24 cellular contexts compared by ENCODE assay signal in the genomic region with DNA sequence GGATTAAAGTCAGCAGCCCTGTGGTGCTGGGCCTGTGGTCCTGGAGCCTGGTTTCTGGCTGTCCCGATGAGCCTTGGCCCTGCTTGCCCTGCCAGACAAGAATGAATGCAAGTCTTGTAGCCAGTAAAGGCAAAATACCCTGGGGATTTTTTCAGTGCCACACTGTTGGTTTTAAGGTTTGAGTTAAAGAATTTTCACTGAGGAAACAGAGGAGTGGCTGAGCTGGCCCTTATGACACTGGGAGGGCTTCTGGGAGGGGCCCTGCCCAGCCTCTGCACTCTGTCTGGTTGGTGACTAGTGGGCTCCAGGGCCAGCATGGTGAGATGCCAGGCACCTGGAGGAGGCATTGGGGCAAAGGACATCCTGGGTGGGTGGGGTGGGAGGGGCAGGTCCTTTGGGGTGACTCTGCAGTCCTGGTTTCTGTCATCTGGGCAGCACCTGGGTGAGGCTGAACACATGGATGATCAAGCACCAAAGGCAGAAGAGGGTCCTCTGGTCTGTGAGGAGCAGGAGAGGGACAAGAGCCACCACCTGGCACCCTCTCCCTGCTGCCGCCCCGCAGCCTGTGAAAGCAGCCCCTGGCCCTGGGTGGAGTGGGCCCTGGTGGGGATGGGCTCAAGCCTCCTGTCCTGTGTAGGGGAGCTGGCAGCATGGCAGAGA. TPM values are rescaled to one million over a fixed set of nuclear protein-coding genes. Genes with fewer than 3 reads are reported as not detected.
A peak's percentile ranks its signal among the peaks of the same experiment; 100 is the strongest.
DNase-seq lines count a peak whose midpoint lies in the region; ATAC-seq and TF ChIP-seq lines count a peak whose summit lies in the region.
"Had no signal": no experiment of that assay in that cellular context is flagged by ENCODE, and none has a peak within 500 bp of the region (broad histone marks: within the 10 kb centered on the region; RNA-seq: fewer than 3 reads in every experiment).

No MANE protein-coding gene starts in this region.

- no peaks in the 10 kb centered on the region for H3K36me3 Mint-ChIP-seq in natural killer cell treated with Interleukin-12 subunit alpha and Interleukin-12 subunit beta and Interleukin-15 and Interleukin-18, amount 100 ng/mL, for 72 hours
- H3K36me3 Mint-ChIP-seq in natural killer cell = no peaks in the 10 kb centered on the region

- H2BK5ac ChIP-seq in mesendoderm (ENCODE audit: low read length) = no peak overlapping the region

- H3K9me3 ChIP-seq in PC-9 (ENCODE audit: insufficient read depth, low read depth) (no peaks in the 10 kb centered on the region; the same call in 1 of the 2 replicates), MM.1S (replicated peaks; ENCODE audit: insufficient read depth, low read length) (no peaks in the 10 kb centered on the region)
- H3K9me3 ChIP-seq: HAP-1, lower lobe of right lung, right atrium auricular region, thyroid gland had no signal

- H3K56ac ChIP-seq in mesendoderm (ENCODE audit: low read length) = no peak overlapping the region

- H3F3A ChIP-seq in PC-9 (ENCODE audit: insufficient read depth, low read depth) (peaks cover 6% of the 10 kb centered on the region; the same call in 1 of the 2 replicates), MM.1S (ENCODE audit: insufficient read depth, low read length) (no peaks in the 10 kb centered on the region)

- no peaks in the 10 kb centered on the region for H4K20me1 ChIP-seq in PC-9 (ENCODE audit: insufficient read depth)
- H4K20me1 ChIP-seq in MM.1S (ENCODE audit: insufficient read depth, low read length) = no peaks in the 10 kb centered on the region

- H3K36me3 ChIP-seq in PC-9 (ENCODE audit: low read depth) (no peaks in the 10 kb centered on the region), mesendoderm (ENCODE audit: control insufficient read depth, insufficient read depth, low read length) (no peaks in the 10 kb centered on the region), MM.1S (replicated peaks; ENCODE audit: insufficient read depth, low read length) (no peaks in the 10 kb centered on the region)
- H3K36me3 ChIP-seq: HAP-1, lower lobe of right lung, right atrium auricular region, thyroid gland had no signal

- peak overlapping the region; percentile 32; the same call in 1 of the 2 replicates for H3K27ac ChIP-seq in PC-9
- no peak overlapping the region for H3K27ac ChIP-seq in mesendoderm (ENCODE audit: low read depth, low read length)
- H3K27ac ChIP-seq in MM.1S (ENCODE audit: low read length) = no peak overlapping the region
- H3K27ac ChIP-seq: lower lobe of right lung had no signal

- H3K79me2 ChIP-seq in PC-9 (ENCODE audit: low read depth) (no peaks in the 10 kb centered on the region), mesendoderm (ENCODE audit: control insufficient read depth, insufficient read depth, low read length) (no peaks in the 10 kb centered on the region), MM.1S (ENCODE audit: low read length) (no peaks in the 10 kb centered on the region)

- H3K9me2 ChIP-seq in PC-9 (ENCODE audit: insufficient read depth) (no peaks in the 10 kb centered on the region), MM.1S (replicated peaks; ENCODE audit: insufficient read depth, low read length) (no peaks in the 10 kb centered on the region)

- no peak overlapping the region for H2AK5ac ChIP-seq in mesendoderm (ENCODE audit: low read length)

- H3K27ac Mint-ChIP-seq in natural killer cell treated with Interleukin-12 subunit alpha and Interleukin-12 subunit beta and Interleukin-15 and Interleukin-18, amount 100 ng/mL, for 72 hours = peak overlapping the region; percentile 1 to 76
- H3K27ac Mint-ChIP-seq in natural killer cell = no peak overlapping the region

- no peak overlapping the region for H3K18ac ChIP-seq in mesendoderm (ENCODE audit: low read length)

- H2AFZ ChIP-seq in PC-9 = no peak overlapping the region
- H2AFZ ChIP-seq in MM.1S (ENCODE audit: low read length) = no peak overlapping the region

- no peak overlapping the region for H2BK15ac ChIP-seq in mesendoderm (replicated peaks; ENCODE audit: low read depth)

- peaks cover 19 to 20% of the 10 kb centered on the region in 2 donors for H3K4me1 Mint-ChIP-seq in natural killer cell treated with Interleukin-12 subunit alpha and Interleukin-12 subunit beta and Interleukin-15 and Interleukin-18, amount 100 ng/mL, for 72 hours (ENCODE audit: low read depth in 2 of 2)
- H3K4me1 Mint-ChIP-seq in natural killer cell = no peaks in the 10 kb centered on the region

- CTCF ChIA-PET in PC-9 (lab: Charles Lee) = no interaction called here

- peaks cover 34% of the 10 kb centered on the region for H3K4me1 ChIP-seq in PC-9 (replicated peaks; ENCODE audit: insufficient read depth)
- peaks cover 4% of the 10 kb centered on the region for H3K4me1 ChIP-seq in mesendoderm (ENCODE audit: control insufficient read depth, low read depth, low read length)
- peaks cover 13% of the 10 kb centered on the region for H3K4me1 ChIP-seq in MM.1S (ENCODE audit: low read length)
- H3K4me1 ChIP-seq: HAP-1 had no signal

- no peak overlapping the region for H3K4ac ChIP-seq in mesendoderm (ENCODE audit: low read depth, low read length)

- no peak overlapping the region for H3K4me3 ChIP-seq in PC-9
- no peak overlapping the region for H3K4me3 ChIP-seq in mesendoderm (ENCODE audit: low read length)
- no peak overlapping the region for H3K4me3 ChIP-seq in MM.1S (ENCODE audit: low read length)
- H3K4me3 ChIP-seq: HAP-1, lower lobe of right lung, right atrium auricular region, thyroid gland had no signal

- H3K27me3 ChIP-seq in PC-9 (ENCODE audit: insufficient read depth, low read depth) = no peaks in the 10 kb centered on the region
- no peaks in the 10 kb centered on the region for H3K27me3 ChIP-seq in mesendoderm (ENCODE audit: insufficient read depth, low read length, poor library complexity)
- H3K27me3 ChIP-seq in MM.1S (replicated peaks; ENCODE audit: insufficient read depth, low read length) = no peaks in the 10 kb centered on the region
- H3K27me3 ChIP-seq: right atrium auricular region, thyroid gland had no signal

- H3K4me3 Mint-ChIP-seq in natural killer cell treated with Interleukin-12 subunit alpha and Interleukin-12 subunit beta and Interleukin-15 and Interleukin-18, amount 100 ng/mL, for 72 hours = peak overlapping the region; percentile 2
- no peak overlapping the region for H3K4me3 Mint-ChIP-seq in natural killer cell

- H3K9ac ChIP-seq in mesendoderm (ENCODE audit: low read length) (no peak overlapping the region), MM.1S (ENCODE audit: low read length) (no peak overlapping the region)

- WGBS in mesendoderm (ENCODE audit: extremely low coverage, insufficient coverage, low lambda C conversion rate) = no CpG with 5 or more reads among the region's 3 CpGs

- no peak overlapping the region for H4K5ac ChIP-seq in mesendoderm (ENCODE audit: low read length)

- peaks cover 7 to 9% of the 10 kb centered on the region in 2 donors for H3K27me3 Mint-ChIP-seq in natural killer cell treated with Interleukin-12 subunit alpha and Interleukin-12 subunit beta and Interleukin-15 and Interleukin-18, amount 100 ng/mL, for 72 hours
- peaks cover 0 to 9% of the 10 kb centered on the region in 2 donors for H3K27me3 Mint-ChIP-seq in natural killer cell (ENCODE audit: low read depth in 2 of 2)

- TF ChIP-seq CTCF in natural killer cell (IDR thresholded peaks at IDR 0.05) = no peak
- no peak for TF ChIP-seq CTCF in PC-9 (conservative IDR thresholded peaks at IDR 0.05)
- TF ChIP-seq CTCF in MM.1S (IDR thresholded peaks at IDR 0.05; ENCODE audit: low read length) = no peak

- POLR2A ChIA-PET in PC-9 (lab: Charles Lee; ENCODE audit: unreplicated experiment) = interaction anchor here (0.5 kb wide), 1 partner anchor 61 kb away, joined by 3 read pairs; the partner anchor contains the start of gene EHD4

- DNase-seq in natural killer cell treated with Interleukin-12 subunit alpha and Interleukin-12 subunit beta and Interleukin-15 and Interleukin-18, amount 100 ng/mL, for 72 hours (ENCODE audit: low spot score) = peak; percentile 60
- DNase-seq in natural killer cell (no peak), PC-9 (peak; percentile 28 to 61), mesendoderm (no peak), C1 segment of cervical spinal cord (lab: John Stamatoyannopoulos, UW) (no peak), cerebellar nuclear complex (lab: John Stamatoyannopoulos, UW) (no peak), MM.1S (no peak)
- DNase-seq: dermis blood vessel endothelial cell; DMS 273 treated with DMSO at 0.1 percent for 48 hours; foreskin fibroblast; hippocampal formation; lower lobe of right lung; NCI-H1105 treated with DMSO at 0.1 percent for 48 hours; NCI-H510A; NK-92 treated with Interleukin-12 subunit alpha and Interleukin-12 subunit beta, amount 100 ng/mL, for 24 hours; occipital lobe; T1000; thyroid gland had no signal

- no peak overlapping the region for H2BK120ac ChIP-seq in mesendoderm (ENCODE audit: low read depth, low read length)

- peaks cover 2% of the 10 kb centered on the region for H3K9me3 Mint-ChIP-seq in natural killer cell treated with Interleukin-12 subunit alpha and Interleukin-12 subunit beta and Interleukin-15 and Interleukin-18, amount 100 ng/mL, for 72 hours
- no peaks in the 10 kb centered on the region for H3K9me3 Mint-ChIP-seq in natural killer cell

- peak; percentile 34 to 72 for ATAC-seq in natural killer cell treated with Interleukin-12 subunit alpha and Interleukin-12 subunit beta and Interleukin-15 and Interleukin-18, amount 100 ng/mL, for 72 hours
- no peak for ATAC-seq in natural killer cell
- ATAC-seq in HG03571 (IDR thresholded peaks at IDR 0.05; ENCODE audit: unreplicated experiment) = no peak
- ATAC-seq: lower lobe of right lung had no signal

- no TSS peak for BruUV-seq in PC-9 (replicated peaks; lab: Mats Ljungman, UMichigan)

- H3K23ac ChIP-seq in mesendoderm (ENCODE audit: low read length) = peak overlapping the region; percentile 57

- H3K79me1 ChIP-seq in mesendoderm (ENCODE audit: low read length) = no peaks in the 10 kb centered on the region

- peak overlapping the region; percentile 29 for H3K4me2 ChIP-seq in PC-9
- H3K4me2 ChIP-seq in mesendoderm (ENCODE audit: low read length) = no peak overlapping the region
- no peak overlapping the region for H3K4me2 ChIP-seq in MM.1S (ENCODE audit: low read depth, low read length)

- intact Hi-C loops in natural killer cell (cut with micrococcal nuclease) = no loop called here
- intact Hi-C loops in PC-9 (cut with micrococcal nuclease; ENCODE audit: unreplicated experiment) = no loop called here

- no peak overlapping the region for H4K8ac ChIP-seq in mesendoderm (ENCODE audit: low read depth, low read length)

RNA-seq across cellular contexts. Expression of gene PLA2G4E, which starts 12.5 kb away (rescaled TPM):
- not detected for total RNA-seq in natural killer cell treated with Interleukin-12 subunit alpha and Interleukin-12 subunit beta and Interleukin-15 and Interleukin-18, amount 100 ng/mL, for 72 hours
- not detected for total RNA-seq in natural killer cell
- not detected in 2 replicates for total RNA-seq in PC-9 (2021)
- polyA plus RNA-seq in mesendoderm (2013, experiment 1 of 2) = not detected
- under 0.01 TPM for polyA plus RNA-seq in mesendoderm (2013, experiment 2 of 2)
- total RNA-seq: dermis blood vessel endothelial cell, G401, myocyte, occipital lobe, RPMI7951, thyroid gland had no signal

Comparison
In these comparisons a context has a peak if more than half of its experiments do, and no peak if none do; other contexts are left out.
1. ATAC-seq: peak in natural killer cell treated with Interleukin-12 subunit alpha and Interleukin-12 subunit beta and Interleukin-15 and Interleukin-18, amount 100 ng/mL, for 72 hours (2 of 2); none in natural killer cell (0 of 3) and HG03571 (single experiment).
2. DNase-seq: peak in natural killer cell treated with Interleukin-12 subunit alpha and Interleukin-12 subunit beta and Interleukin-15 and Interleukin-18, amount 100 ng/mL, for 72 hours (single experiment) and PC-9 (2 of 2); none in natural killer cell (single experiment), mesendoderm (single experiment), C1 segment of cervical spinal cord (0 of 14), cerebellar nuclear complex (0 of 2) and MM.1S (single experiment).
3. H3K27ac Mint-ChIP-seq: peak in natural killer cell treated with Interleukin-12 subunit alpha and Interleukin-12 subunit beta and Interleukin-15 and Interleukin-18, amount 100 ng/mL, for 72 hours (2 of 2); none in natural killer cell (0 of 2).